Comparison of ENCODE assay signal across 10 cellular contexts in genomic region chr10:1939016-1939415, GRCh38.
A peak's percentile ranks its signal among the peaks of the same experiment; 100 is the strongest.
DNase-seq lines count a peak whose midpoint lies in the region; ATAC-seq lines count a peak whose summit lies in the region.
"Had no signal": no experiment of that assay in that cellular context is flagged by ENCODE, and none has a peak within 500 bp of the region (broad histone marks: within the 10 kb centered on the region; RNA-seq: fewer than 3 reads in every experiment).

No MANE protein-coding gene starts in this region.

- CTCF ChIA-PET in naive thymus-derived CD4-positive, alpha-beta T cell (lab: Charles Lee): no interaction called here

- peaks cover 0 to 8% (median 3%) of the 10 kb centered on the region in 11 donors for H3K9me3 Mint-ChIP-seq in naive thymus-derived CD4-positive, alpha-beta T cell

- H3K4me1 ChIP-seq in naive thymus-derived CD4-positive, alpha-beta T cell (ENCODE audit: control insufficient read depth in 2 of 2, insufficient read depth in 2 of 2, low read length in 2 of 2): peaks cover 0 to 25% of the 10 kb centered on the region in 2 donors

- H3K4me3 Mint-ChIP-seq in naive thymus-derived CD4-positive, alpha-beta T cell: peak overlapping the region; percentile 72 to 89 (median 79)

- H3K9me3 ChIP-seq in naive thymus-derived CD4-positive, alpha-beta T cell (ENCODE audit: control insufficient read depth in 2 of 3, low read length in 3 of 3): peaks cover 0 to 4% (median 0%) of the 10 kb centered on the region in 3 experiments

- peak overlapping the region; percentile 32 for H3K4me3 ChIP-seq in naive thymus-derived CD4-positive, alpha-beta T cell (ENCODE audit: low read length)

- DNase-seq in NCI-H510A treated with DMSO at 0.1 percent for 48 hours (lab: John Stamatoyannopoulos, UW) (peak; percentile 41), globus pallidus (ENCODE audit: low spot score) (no peak), 8988T (no peak), C1 segment of cervical spinal cord (lab: John Stamatoyannopoulos, UW) (no peak), NCI-H446 treated with DMSO at 0.1 percent for 48 hours (lab: John Stamatoyannopoulos, UW) (no peak)
- DNase-seq in activated CD8-positive, alpha-beta memory T cell treated with anti-CD3 and anti-CD28 coated beads, Interleukin-2, amount 50 U/mL, for 48 hours: peak; percentile 77
- DNase-seq in naive thymus-derived CD4-positive, alpha-beta T cell: peak in 8 of 9 donors; percentile 60 to 84 (median 80)
- DNase-seq in stimulated activated CD8-positive, alpha-beta memory T cell treated with anti-CD3 and anti-CD28 coated beads, Interleukin-7, amount 100 ng/mL, for 24 hours (ENCODE audit: low read depth): peak; percentile 44
- DNase-seq: effector CD4-positive, alpha-beta T cell; NCI-H187 treated with DMSO at 0.1 percent for 48 hours had no signal

- no peaks in the 10 kb centered on the region for H3K27me3 Mint-ChIP-seq in naive thymus-derived CD4-positive, alpha-beta T cell

- peak; percentile 77 for ATAC-seq in naive thymus-derived CD4-positive, alpha-beta T cell

- no peaks in the 10 kb centered on the region for H3K36me3 ChIP-seq in naive thymus-derived CD4-positive, alpha-beta T cell (ENCODE audit: control insufficient read depth in 2 of 3, insufficient read depth in 3 of 3, low read length in 3 of 3)

- peaks cover 0 to 4% (median 2%) of the 10 kb centered on the region in 5 donors for H3K36me3 Mint-ChIP-seq in naive thymus-derived CD4-positive, alpha-beta T cell

- no peaks in the 10 kb centered on the region for H3K27me3 ChIP-seq in naive thymus-derived CD4-positive, alpha-beta T cell (ENCODE audit: control insufficient read depth in 2 of 2, insufficient read depth in 2 of 2, low read length in 2 of 2)

- POLR2A ChIA-PET in naive thymus-derived CD4-positive, alpha-beta T cell (lab: Charles Lee): interaction anchor here (0.9 kb wide), 1 partner anchor 17 kb away, joined by 3 read pairs; no protein-coding TSS in a partner anchor

- intact Hi-C loops in naive thymus-derived CD4-positive, alpha-beta T cell (cut with micrococcal nuclease): no loop called here

- H3K27ac Mint-ChIP-seq in naive thymus-derived CD4-positive, alpha-beta T cell: peak overlapping the region; percentile 95 to 100 (median 97)

- H3K27ac ChIP-seq in naive thymus-derived CD4-positive, alpha-beta T cell (ENCODE audit: low read depth, low read length): peak overlapping the region; percentile 79

- H3K4me1 Mint-ChIP-seq in naive thymus-derived CD4-positive, alpha-beta T cell: peaks cover 6 to 72% (median 51%) of the 10 kb centered on the region in 7 donors

Comparison
In these comparisons a context has a peak if more than half of its experiments do, and no peak if none do; other contexts are left out.
1. DNase-seq: peak in NCI-H510A treated with DMSO at 0.1 percent for 48 hours (single experiment), activated CD8-positive, alpha-beta memory T cell treated with anti-CD3 and anti-CD28 coated beads, Interleukin-2, amount 50 U/mL, for 48 hours (single experiment), naive thymus-derived CD4-positive, alpha-beta T cell (8 of 9) and stimulated activated CD8-positive, alpha-beta memory T cell treated with anti-CD3 and anti-CD28 coated beads, Interleukin-7, amount 100 ng/mL, for 24 hours (single experiment); none in globus pallidus (single experiment), 8988T (single experiment), C1 segment of cervical spinal cord (0 of 14) and NCI-H446 treated with DMSO at 0.1 percent for 48 hours (single experiment).